ENCODE assay signal across 1 cellular context in genomic region chr16:57986196-57986595, GRCh38.
TF ChIP-seq lines count a peak whose summit lies in the region.

No MANE protein-coding gene starts in this region.

TF ChIP-seq in GM23338, 12 proteins besides CTCF, POLR2A, EP300 and RAD21 (continued from another document):
- TF ChIP-seq, protein P1, sequence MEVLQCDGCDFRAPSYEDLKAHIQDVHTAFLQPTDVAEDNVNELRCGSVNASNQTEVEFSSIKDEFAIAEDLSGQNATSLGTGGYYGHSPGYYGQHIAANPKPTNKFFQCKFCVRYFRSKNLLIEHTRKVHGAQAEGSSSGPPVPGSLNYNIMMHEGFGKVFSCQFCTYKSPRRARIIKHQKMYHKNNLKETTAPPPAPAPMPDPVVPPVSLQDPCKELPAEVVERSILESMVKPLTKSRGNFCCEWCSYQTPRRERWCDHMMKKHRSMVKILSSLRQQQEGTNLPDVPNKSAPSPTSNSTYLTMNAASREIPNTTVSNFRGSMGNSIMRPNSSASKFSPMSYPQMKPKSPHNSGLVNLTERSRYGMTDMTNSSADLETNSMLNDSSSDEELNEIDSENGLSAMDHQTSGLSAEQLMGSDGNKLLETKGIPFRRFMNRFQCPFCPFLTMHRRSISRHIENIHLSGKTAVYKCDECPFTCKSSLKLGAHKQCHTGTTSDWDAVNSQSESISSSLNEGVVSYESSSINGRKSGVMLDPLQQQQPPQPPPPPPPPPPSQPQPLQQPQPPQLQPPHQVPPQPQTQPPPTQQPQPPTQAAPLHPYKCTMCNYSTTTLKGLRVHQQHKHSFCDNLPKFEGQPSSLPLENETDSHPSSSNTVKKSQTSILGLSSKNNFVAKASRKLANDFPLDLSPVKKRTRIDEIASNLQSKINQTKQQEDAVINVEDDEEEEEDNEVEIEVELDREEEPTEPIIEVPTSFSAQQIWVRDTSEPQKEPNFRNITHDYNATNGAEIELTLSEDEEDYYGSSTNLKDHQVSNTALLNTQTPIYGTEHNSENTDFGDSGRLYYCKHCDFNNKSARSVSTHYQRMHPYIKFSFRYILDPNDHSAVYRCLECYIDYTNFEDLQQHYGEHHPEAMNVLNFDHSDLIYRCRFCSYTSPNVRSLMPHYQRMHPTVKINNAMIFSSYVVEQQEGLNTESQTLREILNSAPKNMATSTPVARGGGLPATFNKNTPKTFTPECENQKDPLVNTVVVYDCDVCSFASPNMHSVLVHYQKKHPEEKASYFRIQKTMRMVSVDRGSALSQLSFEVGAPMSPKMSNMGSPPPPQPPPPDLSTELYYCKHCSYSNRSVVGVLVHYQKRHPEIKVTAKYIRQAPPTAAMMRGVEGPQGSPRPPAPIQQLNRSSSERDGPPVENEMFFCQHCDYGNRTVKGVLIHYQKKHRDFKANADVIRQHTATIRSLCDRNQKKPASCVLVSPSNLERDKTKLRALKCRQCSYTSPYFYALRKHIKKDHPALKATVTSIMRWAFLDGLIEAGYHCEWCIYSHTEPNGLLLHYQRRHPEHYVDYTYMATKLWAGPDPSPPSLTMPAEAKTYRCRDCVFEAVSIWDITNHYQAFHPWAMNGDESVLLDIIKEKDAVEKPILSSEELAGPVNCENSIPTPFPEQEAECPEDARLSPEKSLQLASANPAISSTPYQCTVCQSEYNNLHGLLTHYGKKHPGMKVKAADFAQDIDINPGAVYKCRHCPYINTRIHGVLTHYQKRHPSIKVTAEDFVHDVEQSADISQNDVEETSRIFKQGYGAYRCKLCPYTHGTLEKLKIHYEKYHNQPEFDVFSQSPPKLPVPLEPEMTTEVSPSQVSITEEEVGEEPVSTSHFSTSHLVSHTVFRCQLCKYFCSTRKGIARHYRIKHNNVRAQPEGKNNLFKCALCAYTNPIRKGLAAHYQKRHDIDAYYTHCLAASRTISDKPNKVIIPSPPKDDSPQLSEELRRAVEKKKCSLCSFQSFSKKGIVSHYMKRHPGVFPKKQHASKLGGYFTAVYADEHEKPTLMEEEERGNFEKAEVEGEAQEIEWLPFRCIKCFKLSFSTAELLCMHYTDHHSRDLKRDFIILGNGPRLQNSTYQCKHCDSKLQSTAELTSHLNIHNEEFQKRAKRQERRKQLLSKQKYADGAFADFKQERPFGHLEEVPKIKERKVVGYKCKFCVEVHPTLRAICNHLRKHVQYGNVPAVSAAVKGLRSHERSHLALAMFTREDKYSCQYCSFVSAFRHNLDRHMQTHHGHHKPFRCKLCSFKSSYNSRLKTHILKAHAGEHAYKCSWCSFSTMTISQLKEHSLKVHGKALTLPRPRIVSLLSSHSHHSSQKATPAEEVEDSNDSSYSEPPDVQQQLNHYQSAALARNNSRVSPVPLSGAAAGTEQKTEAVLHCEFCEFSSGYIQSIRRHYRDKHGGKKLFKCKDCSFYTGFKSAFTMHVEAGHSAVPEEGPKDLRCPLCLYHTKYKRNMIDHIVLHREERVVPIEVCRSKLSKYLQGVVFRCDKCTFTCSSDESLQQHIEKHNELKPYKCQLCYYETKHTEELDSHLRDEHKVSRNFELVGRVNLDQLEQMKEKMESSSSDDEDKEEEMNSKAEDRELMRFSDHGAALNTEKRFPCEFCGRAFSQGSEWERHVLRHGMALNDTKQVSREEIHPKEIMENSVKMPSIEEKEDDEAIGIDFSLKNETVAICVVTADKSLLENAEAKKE (CRISPR knock-in tag; IDR thresholded peaks at IDR 0.05), result no peak
- no peak for TF ChIP-seq STAT1 (IDR thresholded peaks at IDR 0.05; ENCODE audit: unreplicated experiment)
- TF ChIP-seq ETS1 (IDR thresholded peaks at IDR 0.05), result no peak
